ENCODE assay signal across 23 cellular contexts in the genomic region with DNA sequence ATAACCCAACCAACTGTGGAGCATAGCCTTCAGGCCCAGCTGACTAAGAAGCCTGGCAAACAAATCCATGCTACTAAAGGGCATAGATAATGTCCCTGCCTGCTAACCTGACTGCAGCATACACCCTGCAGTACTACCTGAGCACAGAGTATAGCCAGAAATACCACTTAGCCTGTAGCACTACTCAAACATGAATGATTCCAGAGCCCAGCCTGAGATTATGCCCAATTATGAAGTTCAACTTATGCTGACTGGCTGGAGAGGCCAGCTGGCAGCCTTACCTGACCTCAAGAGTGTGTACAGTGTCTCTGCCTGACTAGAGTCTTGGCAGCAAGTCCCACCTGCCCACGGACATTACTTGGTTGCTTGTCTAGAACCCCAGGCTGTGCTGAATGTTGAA.
"Had no signal": no experiment of that assay in that cellular context is flagged by ENCODE, and none has a peak within 500 bp of the region (broad histone marks: within the 10 kb centered on the region; RNA-seq: fewer than 3 reads in every experiment).

No MANE protein-coding gene starts in this region.

- DNase-seq: activated CD4-positive, alpha-beta memory T cell treated with anti-CD3 and anti-CD28 coated beads, Interleukin-2, amount 10 ng/mL, durations not matched to agents 7 days and 5 days; activated CD4-positive, alpha-beta T cell treated with anti-CD3 and anti-CD28 coated beads for 36 hours; activated CD4-positive, alpha-beta T cell treated with anti-CD3 and anti-CD28 coated beads, Interleukin-2, amount 50 U/mL, for 1 hour; activated CD8-positive, alpha-beta memory T cell treated with anti-CD3 and anti-CD28 coated beads, Interleukin-2, amount 50 U/mL, for 48 hours; activated effector memory CD4-positive, alpha-beta T cell treated with Interleukin-2 at 50 U/mL for 16 hours; activated naive CD4-positive, alpha-beta T cell; activated T-cell treated with anti-CD3 and anti-CD28 coated beads, Interleukin-2, amount 50 U/mL, for 1 hour; aorta; caudate nucleus; MG63; MV-4-11; NCI-H1092 treated with DMSO at 0.1 percent for 48 hours; NCI-H1436 treated with DMSO at 0.1 percent for 48 hours; NCI-H187; NCI-H2081; NCI-H2171 treated with DMSO at 0.1 percent for 48 hours; NCI-H226; SJCRH30; SK-N-SH; T-helper 1 cell had no signal

- H3K36me3 Mint-ChIP-seq: activated naive CD4-positive, alpha-beta T cell treated with anti-CD3 and anti-CD28 coated beads, Interleukin-2, amount 50 U/mL, for 24 hours had no signal

- H3K36me3 ChIP-seq: breast epithelium, MG63, SJCRH30 had no signal

- H3K4me2 ChIP-seq: SK-N-SH had no signal

- H3K27ac ChIP-seq: breast epithelium, SJCRH30, VCaP had no signal

- H3K4me3 Mint-ChIP-seq: activated CD4-positive, alpha-beta memory T cell treated with anti-CD3 and anti-CD28 coated beads, Interleukin-2, amount 10 ng/mL, durations not matched to agents 7 days and 5 days; activated CD4-positive, alpha-beta T cell treated with anti-CD3 and anti-CD28 coated beads for 36 hours; activated naive CD4-positive, alpha-beta T cell treated with anti-CD3 and anti-CD28 coated beads, Interleukin-2, amount 50 U/mL, for 24 hours had no signal

- H3K4me1 ChIP-seq: breast epithelium, SJCRH30 had no signal

- H3K9ac ChIP-seq: SK-N-SH had no signal

- H3K4me3 ChIP-seq: breast epithelium, MG63, SJCRH30 had no signal

- H3K9me3 ChIP-seq: breast epithelium, MG63, SJCRH30, SK-N-SH had no signal

- H3K4me1 Mint-ChIP-seq: activated CD4-positive, alpha-beta memory T cell treated with anti-CD3 and anti-CD28 coated beads, Interleukin-2, amount 10 ng/mL, durations not matched to agents 7 days and 5 days; activated CD4-positive, alpha-beta T cell treated with anti-CD3 and anti-CD28 coated beads for 36 hours; activated naive CD4-positive, alpha-beta T cell treated with anti-CD3 and anti-CD28 coated beads, Interleukin-2, amount 50 U/mL, for 24 hours had no signal

- H3K27ac Mint-ChIP-seq: activated CD4-positive, alpha-beta memory T cell treated with anti-CD3 and anti-CD28 coated beads, Interleukin-2, amount 10 ng/mL, durations not matched to agents 7 days and 5 days; activated CD4-positive, alpha-beta T cell treated with anti-CD3 and anti-CD28 coated beads for 36 hours; activated naive CD4-positive, alpha-beta T cell treated with anti-CD3 and anti-CD28 coated beads, Interleukin-2, amount 50 U/mL, for 24 hours had no signal

- H3K27me3 ChIP-seq: breast epithelium, MG63, SJCRH30 had no signal

- H3K9me3 Mint-ChIP-seq: activated naive CD4-positive, alpha-beta T cell treated with anti-CD3 and anti-CD28 coated beads, Interleukin-2, amount 50 U/mL, for 24 hours had no signal

- H3K27me3 Mint-ChIP-seq: activated CD4-positive, alpha-beta memory T cell treated with anti-CD3 and anti-CD28 coated beads, Interleukin-2, amount 10 ng/mL, durations not matched to agents 7 days and 5 days; activated CD4-positive, alpha-beta T cell treated with anti-CD3 and anti-CD28 coated beads for 36 hours; activated naive CD4-positive, alpha-beta T cell treated with anti-CD3 and anti-CD28 coated beads, Interleukin-2, amount 50 U/mL, for 24 hours had no signal

- ATAC-seq: activated CD4-positive, alpha-beta T cell treated with anti-CD3 and anti-CD28 coated beads for 36 hours had no signal
